22 cellular contexts compared by ENCODE assay signal in genomic region chr11:32831241-32831640, GRCh38. TPM values are rescaled to one million over a fixed set of nuclear protein-coding genes. Genes with fewer than 3 reads are reported as not detected.
DNase-seq lines count a peak whose midpoint lies in the region; ATAC-seq and TF ChIP-seq lines count a peak whose summit lies in the region.
"Had no signal": no experiment of that assay in that cellular context is flagged by ENCODE, and none has a peak within 500 bp of the region (broad histone marks: within the 10 kb centered on the region; RNA-seq: fewer than 3 reads in every experiment).

No MANE protein-coding gene starts in this region.

- WGBS in tibial nerve, 2 donors, result 72 to 73% methylated on average over 3 of the region's 3 CpGs

- no peak for TF ChIP-seq POLR2A in tibial nerve (IDR thresholded peaks at IDR 0.05)

- no peaks in the 10 kb centered on the region for H3K36me3 Mint-ChIP-seq in activated naive CD8-positive, alpha-beta T cell
- no peaks in the 10 kb centered on the region for H3K36me3 Mint-ChIP-seq in activated naive CD8-positive, alpha-beta T cell treated with anti-CD3 and anti-CD28 coated beads for 36 hours
- H3K36me3 Mint-ChIP-seq in mesothelial cell of epicardium, result peaks cover 6% of the 10 kb centered on the region

- no peak for TF ChIP-seq CTCF in mesothelial cell of epicardium (IDR thresholded peaks at IDR 0.05; ENCODE audit: unreplicated experiment)
- TF ChIP-seq CTCF in tibial nerve (IDR thresholded peaks at IDR 0.05), result no peak

- H3K9me3 Mint-ChIP-seq in activated naive CD8-positive, alpha-beta T cell (ENCODE audit: low read depth), result no peaks in the 10 kb centered on the region
- H3K9me3 Mint-ChIP-seq in activated naive CD8-positive, alpha-beta T cell treated with anti-CD3 and anti-CD28 coated beads for 36 hours, result no peaks in the 10 kb centered on the region
- no peaks in the 10 kb centered on the region for H3K9me3 Mint-ChIP-seq in mesothelial cell of epicardium
- H3K9me3 Mint-ChIP-seq: nephron progenitor cell had no signal

- H3K4me3 ChIP-seq in endocrine pancreas (ENCODE audit: control insufficient read depth, insufficient read depth, low read length), result peak overlapping the region; percentile 85
- H3K4me3 ChIP-seq in tibial nerve, result peak overlapping the region in 1 of 4 donors; percentile 69

- H3K4me1 ChIP-seq in endocrine pancreas (ENCODE audit: control insufficient read depth, insufficient read depth, low read length) (peaks cover 4% of the 10 kb centered on the region), tibial nerve (peaks cover 0 to 32% (median 6%) of the 10 kb centered on the region in 4 donors)

- ATAC-seq in HG02642 (IDR thresholded peaks at IDR 0.05; ENCODE audit: poor library complexity, unreplicated experiment), result no peak
- ATAC-seq: A549, lower lobe of right lung had no signal

- H3K9me3 ChIP-seq in endocrine pancreas (ENCODE audit: control insufficient read depth, low read length) (no peaks in the 10 kb centered on the region), tibial nerve (no peaks in the 10 kb centered on the region)
- H3K9me3 ChIP-seq: A549, lower lobe of right lung had no signal

- peaks cover 15% of the 10 kb centered on the region for H3K4me1 Mint-ChIP-seq in activated naive CD8-positive, alpha-beta T cell (ENCODE audit: low read depth)
- H3K4me1 Mint-ChIP-seq in activated naive CD8-positive, alpha-beta T cell treated with anti-CD3 and anti-CD28 coated beads for 36 hours, result peaks cover 16% of the 10 kb centered on the region
- peaks cover 18% of the 10 kb centered on the region for H3K4me1 Mint-ChIP-seq in mesothelial cell of epicardium

- H3K27me3 ChIP-seq in endocrine pancreas (ENCODE audit: control insufficient read depth, insufficient read depth, low read length) (no peaks in the 10 kb centered on the region), tibial nerve (no peaks in the 10 kb centered on the region)

- H3K27me3 Mint-ChIP-seq in activated naive CD8-positive, alpha-beta T cell, result peaks cover 30% of the 10 kb centered on the region
- H3K27me3 Mint-ChIP-seq in activated naive CD8-positive, alpha-beta T cell treated with anti-CD3 and anti-CD28 coated beads for 36 hours, result peaks cover 44% of the 10 kb centered on the region
- H3K27me3 Mint-ChIP-seq in mesothelial cell of epicardium (ENCODE audit: low read depth), result peaks cover 31% of the 10 kb centered on the region

- DNase-seq in activated naive CD8-positive, alpha-beta T cell treated with anti-CD3 and anti-CD28 coated beads for 36 hours, result no peak
- DNase-seq in mesothelial cell of epicardium (ENCODE audit: low spot score in 2 of 2, unreplicated experiment in 2 of 2) (no peak), tibial nerve (ENCODE audit: low spot score in 2 of 2) (no peak), HuH-7.5 (ENCODE audit: low spot score) (no peak), GM03348 (ENCODE audit: low spot score) (no peak)
- DNase-seq: activated CD4-positive, CD25-positive, alpha-beta regulatory T cell treated with anti-CD3 and anti-CD28 coated beads, Interleukin-2, amount 50 U/mL, for 72 hours; activated effector memory CD4-positive, alpha-beta T cell treated with anti-CD3 and anti-CD28 coated beads, Interleukin-2, amount 50 U/mL, for 16 hours; DMS79 treated with DMSO at 0.1 percent for 48 hours; lower lobe of right lung; NCI-H345; nephron progenitor cell; SHP77; stimulated activated CD4-positive, alpha-beta T cell treated with anti-CD3 and anti-CD28 coated beads, Interleukin-15, amount 100 ng/mL, for 24 hours; stimulated activated naive CD4-positive, alpha-beta T cell treated with Interleukin-2 at 50 U/mL for 16 hours had no signal

- H3K27ac Mint-ChIP-seq in activated naive CD8-positive, alpha-beta T cell, result no peak overlapping the region
- no peak overlapping the region for H3K27ac Mint-ChIP-seq in activated naive CD8-positive, alpha-beta T cell treated with anti-CD3 and anti-CD28 coated beads for 36 hours
- peak overlapping the region; percentile 57 for H3K27ac Mint-ChIP-seq in mesothelial cell of epicardium
- H3K27ac Mint-ChIP-seq: nephron progenitor cell had no signal

- no peak overlapping the region for H3K9ac ChIP-seq in endocrine pancreas (ENCODE audit: control insufficient read depth, insufficient read depth, low read length)

- H3K27ac ChIP-seq in tibial nerve, result peak overlapping the region in 3 of 4 donors; percentile 86 to 90 (median 87)
- H3K27ac ChIP-seq: A549, lower lobe of right lung had no signal

- H3K4me3 Mint-ChIP-seq in activated naive CD8-positive, alpha-beta T cell, result peak overlapping the region; percentile 30
- H3K4me3 Mint-ChIP-seq in activated naive CD8-positive, alpha-beta T cell treated with anti-CD3 and anti-CD28 coated beads for 36 hours, result no peak overlapping the region
- peak overlapping the region; percentile 69 for H3K4me3 Mint-ChIP-seq in mesothelial cell of epicardium

- TF ChIP-seq EP300 in tibial nerve (IDR thresholded peaks at IDR 0.05), result no peak

- no peaks in the 10 kb centered on the region for H3K36me3 ChIP-seq in endocrine pancreas (ENCODE audit: control insufficient read depth, insufficient read depth, low read length)
- H3K36me3 ChIP-seq in tibial nerve, result no peaks in the 10 kb centered on the region

RNA-seq across cellular contexts. Expression of gene PRRG4, which starts 1.5 kb away (rescaled TPM):
- total RNA-seq in activated naive CD8-positive, alpha-beta T cell treated with anti-CD3 and anti-CD28 coated beads for 36 hours, result under 1 TPM; 0.87 to 0.90 TPM
- 4.3 to 4.7 TPM (median 4.5 TPM) in 3 replicates for total RNA-seq in mesothelial cell of epicardium
- 10 to 100 TPM; 15.0 to 30.8 (median 28.3) TPM for total RNA-seq in tibial nerve

RNA-seq across cellular contexts. Expression of gene CCDC73, which starts 36.8 kb away (rescaled TPM):
- under 1 TPM in 1 of 2 experiments, not detected in 1; 0.20 TPM for total RNA-seq in activated naive CD8-positive, alpha-beta T cell treated with anti-CD3 and anti-CD28 coated beads for 36 hours
- total RNA-seq in mesothelial cell of epicardium, result 0.27 to 0.68 TPM (median 0.44 TPM) in 3 replicates
- total RNA-seq in tibial nerve, result 1 to 10 TPM in 1 of 4 donors, under 1 TPM in 3; 0.21 to 3.3 (median 0.59) TPM
- total RNA-seq: endothelial cell of umbilical vein; frontal cortex; pulmonary artery endothelial cell; T-helper 1 cell treated with Interleukin-12 subunit alpha and Interleukin-12 subunit beta and Interleukin-4 antibody, amounts not matched to agents 30 ng/mL and 1 ng/mL, for 36 hours had no signal
